Comparison of ENCODE assay signal across 20 cellular contexts in genomic region chr9:125966959-125967711, GRCh38.
DNase-seq lines count a peak whose midpoint lies in the region; ATAC-seq and TF ChIP-seq lines count a peak whose summit lies in the region.
"Had no signal": no experiment of that assay in that cellular context is flagged by ENCODE, and none has a peak within 500 bp of the region (broad histone marks: within the 10 kb centered on the region; RNA-seq: fewer than 3 reads in every experiment).

No MANE protein-coding gene starts in this region.

- no peaks in the 10 kb centered on the region for H3F3A ChIP-seq in PC-3 (ENCODE audit: low read length, unreplicated experiment)

- H3K9me3 ChIP-seq in cardiac muscle cell (ENCODE audit: low read depth): no peaks in the 10 kb centered on the region
- H3K9me3 ChIP-seq in heart left ventricle: no peaks in the 10 kb centered on the region
- no peaks in the 10 kb centered on the region for H3K9me3 ChIP-seq in PC-3 (ENCODE audit: low read length)
- H3K9me3 ChIP-seq: HAP-1, SK-N-SH had no signal

- BruUV-seq in PC-3 (replicated peaks; lab: Mats Ljungman, UMichigan): no TSS peak

- no peak overlapping the region for H3K9ac ChIP-seq in PC-3 (ENCODE audit: low read length)
- H3K9ac ChIP-seq: SK-N-SH had no signal

- H3K36me3 ChIP-seq in cardiac muscle cell (peaks cover 26% of the 10 kb centered on the region), heart left ventricle (peaks cover 0 to 59% (median 41%) of the 10 kb centered on the region in 9 donors), PC-3 (ENCODE audit: low read depth, low read length) (no peaks in the 10 kb centered on the region)

- no peak for TF ChIP-seq CTCF in cardiac muscle cell (IDR thresholded peaks at IDR 0.05; ENCODE audit: low read depth, low read length)
- no peak for TF ChIP-seq CTCF in heart left ventricle (IDR thresholded peaks at IDR 0.05)
- no peak for TF ChIP-seq CTCF in PC-3 (conservative IDR thresholded peaks at IDR 0.05; ENCODE audit: low read depth, low read length)

- H3K4me3 ChIP-seq in cardiac muscle cell (no peak overlapping the region), heart left ventricle (no peak overlapping the region), PC-3 (ENCODE audit: low read length) (no peak overlapping the region)
- H3K4me3 ChIP-seq: HAP-1 had no signal

- 87 to 89% (median 88%) methylated on average over 11 of the region's 11 CpGs for WGBS in heart left ventricle, 4 donors

- CTCF ChIA-PET in PC-3 (lab: Charles Lee): no interaction called here

- H3K4me1 ChIP-seq in cardiac muscle cell (ENCODE audit: low read depth): no peaks in the 10 kb centered on the region
- no peaks in the 10 kb centered on the region for H3K4me1 ChIP-seq in heart left ventricle
- no peaks in the 10 kb centered on the region for H3K4me1 ChIP-seq in PC-3 (ENCODE audit: insufficient read depth, low read length)
- H3K4me1 ChIP-seq: HAP-1 had no signal

- TF ChIP-seq POLR2A in heart left ventricle (IDR thresholded peaks at IDR 0.05): no peak

- POLR2A ChIA-PET in PC-3 (lab: Charles Lee; ENCODE audit: unreplicated experiment): no interaction called here

- intact Hi-C loops in heart left ventricle (cut with DNase I): no loop called here
- intact Hi-C loops in PC-3 (cut with micrococcal nuclease): no loop called here

- no peak overlapping the region for H3K4me2 ChIP-seq in PC-3 (ENCODE audit: low read length)
- H3K4me2 ChIP-seq: SK-N-SH had no signal

- H4K20me1 ChIP-seq in PC-3 (ENCODE audit: low read length): no peaks in the 10 kb centered on the region

- H3K27ac ChIP-seq in cardiac muscle cell: peak overlapping the region; percentile 28
- H3K27ac ChIP-seq in heart left ventricle: no peak overlapping the region
- no peak overlapping the region for H3K27ac ChIP-seq in PC-3 (ENCODE audit: low read length)
- H3K27ac ChIP-seq: brain microvascular endothelial cell had no signal

- no peak for ATAC-seq in heart left ventricle
- no peak for ATAC-seq in PC-3
- ATAC-seq in GM18870 (IDR thresholded peaks at IDR 0.05; ENCODE audit: unreplicated experiment): no peak
- ATAC-seq: left ventricle myocardium superior; right cardiac atrium; stimulated activated naive CD8-positive, alpha-beta T cell treated with anti-CD3 and anti-CD28 coated beads, Interleukin-15, Interleukin-2, amounts not matched to agents 100 U/mL and 50 U/mL, for 24 hours had no signal

- H2AFZ ChIP-seq in PC-3 (ENCODE audit: low read length): no peak overlapping the region

- H3K79me2 ChIP-seq in PC-3 (ENCODE audit: low read length): no peaks in the 10 kb centered on the region

- no peaks in the 10 kb centered on the region for H3K9me2 ChIP-seq in PC-3 (replicated peaks; ENCODE audit: low read length)
- H3K9me2 ChIP-seq: SK-N-SH had no signal

- no peaks in the 10 kb centered on the region for H3K27me3 ChIP-seq in cardiac muscle cell
- H3K27me3 ChIP-seq in heart left ventricle: no peaks in the 10 kb centered on the region
- no peaks in the 10 kb centered on the region for H3K27me3 ChIP-seq in PC-3 (ENCODE audit: low read length)
- H3K27me3 ChIP-seq: brain microvascular endothelial cell had no signal

- DNase-seq in cardiac muscle cell (ENCODE audit: low read depth in 1 of 2, low spot score in 1 of 2): no peak
- DNase-seq in heart left ventricle: no peak
- peak; percentile 19 for DNase-seq in NCI-H2029 treated with DMSO at 0.1 percent for 48 hours (lab: John Stamatoyannopoulos, UW)
- peak; percentile 13 for DNase-seq in astrocyte of the hippocampus (ENCODE audit: low read depth, low spot score)
- DNase-seq in NCI-H1930 (lab: John Stamatoyannopoulos, UW): no peak
- no peak for DNase-seq in PC-3
- DNase-seq in NCI-H748 (lab: John Stamatoyannopoulos, UW; ENCODE audit: unreplicated experiment): no peak
- DNase-seq: activated CD4-positive, CD25-positive, alpha-beta regulatory T cell treated with anti-CD3 and anti-CD28 coated beads, Interleukin-2, amount 50 U/mL, for 72 hours; brain microvascular endothelial cell; erythroblast; left ventricle myocardium superior; NCI-H146; NCI-H748 treated with DMSO at 0.1 percent for 48 hours; right cardiac atrium; stimulated activated CD4-positive, alpha-beta T cell treated with anti-CD3 and anti-CD28 coated beads, Interleukin-15, amount 100 ng/mL, for 24 hours; stimulated activated naive CD8-positive, alpha-beta T cell treated with anti-CD3 and anti-CD28 coated beads, Interleukin-15, Interleukin-2, amounts not matched to agents 100 U/mL and 50 U/mL, for 24 hours; T-helper 9 cell had no signal

Comparison
In these comparisons a context has a peak if more than half of its experiments do, and no peak if none do; other contexts are left out.
1. DNase-seq: peak in NCI-H2029 treated with DMSO at 0.1 percent for 48 hours (single experiment) and astrocyte of the hippocampus (single experiment); none in cardiac muscle cell (0 of 2), heart left ventricle (0 of 5), NCI-H1930 (0 of 2), PC-3 (single experiment) and NCI-H748 (single experiment).